Comparison of ENCODE assay signal across 8 cellular contexts in the genomic region with DNA sequence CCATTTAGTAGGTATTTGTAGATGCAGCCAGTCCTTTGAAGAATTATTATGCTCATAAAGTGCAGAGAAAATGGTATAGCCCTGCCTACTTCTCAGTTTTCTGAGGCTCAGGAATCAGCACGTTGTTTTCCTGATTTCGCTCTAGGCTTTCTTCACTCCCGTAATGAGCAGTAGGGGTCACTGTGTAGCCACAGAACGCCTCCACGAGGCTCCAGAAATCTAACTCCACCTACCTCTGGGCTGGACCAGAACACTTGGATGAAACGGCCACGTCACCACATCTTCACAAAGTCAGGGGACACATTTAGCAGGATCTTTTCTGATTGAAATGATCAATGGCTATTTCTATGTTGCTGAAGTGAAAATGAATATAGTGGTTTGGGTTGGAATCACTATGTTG. TPM values are rescaled to one million over a fixed set of nuclear protein-coding genes. Genes with fewer than 3 reads are reported as not detected.
DNase-seq lines count a peak whose midpoint lies in the region; ATAC-seq, FAIRE-seq and TF ChIP-seq lines count a peak whose summit lies in the region.

No MANE protein-coding gene starts in this region.

- H3K4me3 ChIP-seq in MG63: no peak overlapping the region

- no peak overlapping the region for H3K27ac Mint-ChIP-seq in activated naive CD4-positive, alpha-beta T cell treated with anti-CD3 and anti-CD28 coated beads for 36 hours
- H3K27ac Mint-ChIP-seq in osteocyte (ENCODE audit: unreplicated experiment): no peak overlapping the region

- no peaks in the 10 kb centered on the region for H3K36me3 ChIP-seq in MG63

- intact Hi-C loops in activated naive CD4-positive, alpha-beta T cell treated with anti-CD3 and anti-CD28 coated beads for 36 hours (cut with micrococcal nuclease): loop anchor here (1.0 to 10.0 kb wide), 6 partner anchors 52 to 578 kb away; no protein-coding TSS in a partner anchor

- H3K9me3 ChIP-seq in MG63: no peaks in the 10 kb centered on the region

- no peaks in the 10 kb centered on the region for H3K36me3 Mint-ChIP-seq in activated naive CD4-positive, alpha-beta T cell treated with anti-CD3 and anti-CD28 coated beads for 36 hours (ENCODE audit: low read depth)
- no peaks in the 10 kb centered on the region for H3K36me3 Mint-ChIP-seq in osteocyte (ENCODE audit: unreplicated experiment)

- CTCF ChIA-PET in activated naive CD4-positive, alpha-beta T cell treated with anti-CD3 and anti-CD28 coated beads for 36 hours (lab: Charles Lee): interaction anchor here (0.6 to 10.4 kb wide), 12 partner anchors 14 to 623 kb away, joined by 3 to 143 read pairs (median 4); no protein-coding TSS in a partner anchor

- H3K27me3 Mint-ChIP-seq in activated naive CD4-positive, alpha-beta T cell treated with anti-CD3 and anti-CD28 coated beads for 36 hours (ENCODE audit: low read depth): peaks cover 18% of the 10 kb centered on the region
- peaks cover 39% of the 10 kb centered on the region for H3K27me3 Mint-ChIP-seq in osteocyte (ENCODE audit: unreplicated experiment)

- peak; percentile 77 to 89 for DNase-seq in AML-193 (lab: John Stamatoyannopoulos, UW)
- DNase-seq in MG63: peak; percentile 69
- DNase-seq in SHP77 (lab: John Stamatoyannopoulos, UW): peak; percentile 90 to 91
- peak; percentile 72 for DNase-seq in activated naive CD4-positive, alpha-beta T cell treated with anti-CD3 and anti-CD28 coated beads for 36 hours
- DNase-seq in frontal cortex (ENCODE audit: low spot score in 2 of 2): peak; percentile 56 to 80
- DNase-seq in osteocyte (ENCODE audit: extremely low spot score, unreplicated experiment): no peak

- ATAC-seq in GM19035 (IDR thresholded peaks at IDR 0.05; ENCODE audit: unreplicated experiment) (peak; percentile 58), GM19455 (IDR thresholded peaks at IDR 0.05; ENCODE audit: unreplicated experiment) (no peak)

- FAIRE-seq in frontal cortex (lab: Jason Lieb, UNC): peak; percentile 24

- H3K4me1 Mint-ChIP-seq in activated naive CD4-positive, alpha-beta T cell treated with anti-CD3 and anti-CD28 coated beads for 36 hours (ENCODE audit: low read depth): peaks cover 2% of the 10 kb centered on the region
- peaks cover 3% of the 10 kb centered on the region for H3K4me1 Mint-ChIP-seq in osteocyte (ENCODE audit: unreplicated experiment)

- H3K27me3 ChIP-seq in MG63: peaks cover 8% of the 10 kb centered on the region; the same call in 1 of the 2 replicates

- H3K4me3 Mint-ChIP-seq in activated naive CD4-positive, alpha-beta T cell treated with anti-CD3 and anti-CD28 coated beads for 36 hours: no peak overlapping the region
- no peak overlapping the region for H3K4me3 Mint-ChIP-seq in osteocyte (ENCODE audit: unreplicated experiment)

- TF ChIP-seq CTCF in osteocyte (IDR thresholded peaks at IDR 0.05): peak; percentile 75

- H3K9me3 Mint-ChIP-seq in activated naive CD4-positive, alpha-beta T cell treated with anti-CD3 and anti-CD28 coated beads for 36 hours: no peaks in the 10 kb centered on the region
- H3K9me3 Mint-ChIP-seq in osteocyte (ENCODE audit: unreplicated experiment): no peaks in the 10 kb centered on the region

RNA-seq across cellular contexts. Expression of a gene that starts 49.8 kb away (rescaled TPM):
- total RNA-seq in MG63 (2014; rRNA removed; shearing (Covaris generic); ENCODE audit: low replicate concordance): 310 and 416 TPM in 2 replicates
- total RNA-seq in activated naive CD4-positive, alpha-beta T cell treated with anti-CD3 and anti-CD28 coated beads for 36 hours: 100 to 1,000 TPM; 303 to 314 TPM
- 94.6 TPM for total RNA-seq in frontal cortex
- total RNA-seq in osteocyte: 67.0 and 67.4 TPM in 2 replicates
